In genomic region chrX:41334866-41335589, GRCh38 we compare ENCODE assay signal across 8 cellular contexts. TPM values are rescaled to one million over a fixed set of nuclear protein-coding genes. Genes with fewer than 3 reads are reported as not detected.
DNase-seq lines count a peak whose midpoint lies in the region; ATAC-seq and TF ChIP-seq lines count a peak whose summit lies in the region.

No MANE protein-coding gene starts in this region.

- H3K36me3 Mint-ChIP-seq in activated naive CD8-positive, alpha-beta T cell treated with anti-CD3 and anti-CD28 coated beads for 36 hours = peaks cover 52% of the 10 kb centered on the region

- H3K4me1 Mint-ChIP-seq in activated naive CD8-positive, alpha-beta T cell treated with anti-CD3 and anti-CD28 coated beads for 36 hours = peaks cover 29% of the 10 kb centered on the region

- no peaks in the 10 kb centered on the region for H3K9me3 ChIP-seq in SJCRH30 (replicated peaks)
- H3K9me3 ChIP-seq in heart right ventricle = no peaks in the 10 kb centered on the region
- no peaks in the 10 kb centered on the region for H3K9me3 ChIP-seq in psoas muscle
- no peaks in the 10 kb centered on the region for H3K9me3 ChIP-seq in aorta (ENCODE audit: control insufficient read depth, low read length)

- peak overlapping the region; percentile 94 for H3K4me3 Mint-ChIP-seq in activated naive CD8-positive, alpha-beta T cell treated with anti-CD3 and anti-CD28 coated beads for 36 hours

- DNase-seq in G401 (ENCODE audit: low spot score) = peak; percentile 31
- peak; percentile 19 to 46 for DNase-seq in SJCRH30
- peak; percentile 62 for DNase-seq in activated naive CD8-positive, alpha-beta T cell treated with anti-CD3 and anti-CD28 coated beads for 36 hours
- peak; percentile 59 to 64 for DNase-seq in heart right ventricle
- peak; percentile 68 to 85 for DNase-seq in psoas muscle
- peak in 1 of 2 donors; percentile 86 for DNase-seq in aorta
- no peak for DNase-seq in inferior parietal cortex (ENCODE audit: extremely low spot score)

- H3K36me3 ChIP-seq in SJCRH30 (peaks cover 14% of the 10 kb centered on the region; the same call in 1 of the 2 replicates), heart right ventricle (peaks cover 0 to 29% (median 0%) of the 10 kb centered on the region in 9 donors), psoas muscle (ENCODE audit: insufficient read depth in 1 of 2, low read depth in 1 of 2) (peaks cover 0 to 28% of the 10 kb centered on the region in 2 donors), aorta (ENCODE audit: control insufficient read depth in 1 of 2, insufficient read depth in 2 of 2, low read length in 1 of 2) (no peaks in the 10 kb centered on the region)

- H3K9me3 Mint-ChIP-seq in activated naive CD8-positive, alpha-beta T cell treated with anti-CD3 and anti-CD28 coated beads for 36 hours = no peaks in the 10 kb centered on the region

- H3K4me3 ChIP-seq in SJCRH30 (peak overlapping the region; percentile 95), heart right ventricle (peak overlapping the region; percentile 77 to 100 (median 94)), psoas muscle (peak overlapping the region; percentile 99), aorta (ENCODE audit: low read length in 2 of 2) (peak overlapping the region; percentile 86 to 90)

- peak overlapping the region; percentile 100 for H3K27ac Mint-ChIP-seq in activated naive CD8-positive, alpha-beta T cell treated with anti-CD3 and anti-CD28 coated beads for 36 hours

- H3K27me3 ChIP-seq in SJCRH30 (no peaks in the 10 kb centered on the region), heart right ventricle (no peaks in the 10 kb centered on the region), psoas muscle (ENCODE audit: insufficient read depth in 3 of 3, low read length in 2 of 3) (no peaks in the 10 kb centered on the region), aorta (ENCODE audit: control insufficient read depth in 1 of 2, insufficient read depth in 2 of 2, low read length in 1 of 2) (no peaks in the 10 kb centered on the region)

- peak; percentile 2 for ATAC-seq in HG02610 (IDR thresholded peaks at IDR 0.05; ENCODE audit: unreplicated experiment)
- ATAC-seq in heart right ventricle = peak; percentile 27 to 69 (median 53)
- peak; percentile 32 to 48 (median 36) for ATAC-seq in psoas muscle
- peak; percentile 77 for ATAC-seq in aorta (ENCODE audit: low FRiP score)

- intact Hi-C loops in heart right ventricle (cut with DNase I) = loop anchor here in 6 of 10 donors (2.0 to 10.0 kb wide), 6 partner anchors 60 to 250 kb away; partner anchors contain the start of genes NYX (in 2 of the 6) and USP9X (in 2 of the 6)
- intact Hi-C loops in psoas muscle (cut with DNase I) = loop anchor here (5.0 to 10.0 kb wide), 2 partner anchors 107 to 110 kb away; partner anchors contain the start of gene NYX (in 1 of the 2)
- intact Hi-C loops in aorta (cut with DNase I) = loop anchor here in 1 of 2 donors (5.0 kb wide), 1 partner anchor 248 kb away; the partner anchor contains the start of gene USP9X

- peak overlapping the region; percentile 98 for H3K27ac ChIP-seq in SJCRH30
- H3K27ac ChIP-seq in heart right ventricle = peak overlapping the region; percentile 98 to 100 (median 100)
- H3K27ac ChIP-seq in psoas muscle = peak overlapping the region; percentile 100
- H3K27ac ChIP-seq in aorta (ENCODE audit: low read depth in 1 of 2, low read length in 2 of 2) = peak overlapping the region; percentile 89 to 97

- in situ Hi-C loops in G401 (cut with HindIII; ENCODE audit: low sequenced_read_pairs) = no loop called here

- 0% methylated on average over 25 to 33 of the region's 35 CpGs for WGBS in heart right ventricle, 2 donors
- WGBS in psoas muscle, 3 donors = 0 to 2% (median 0%) methylated on average over 19 to 34 of the region's 35 CpGs
- 0% methylated on average over 28 to 35 of the region's 35 CpGs for WGBS in aorta, 2 donors

- peaks cover 4% of the 10 kb centered on the region for H3K27me3 Mint-ChIP-seq in activated naive CD8-positive, alpha-beta T cell treated with anti-CD3 and anti-CD28 coated beads for 36 hours

- TF ChIP-seq CTCF in heart right ventricle (IDR thresholded peaks at IDR 0.05) (no peak), psoas muscle (IDR thresholded peaks at IDR 0.05) (no peak)

- H3K4me1 ChIP-seq in SJCRH30 = no peaks in the 10 kb centered on the region
- H3K4me1 ChIP-seq in heart right ventricle = peaks cover 0 to 70% (median 36%) of the 10 kb centered on the region in 9 donors
- H3K4me1 ChIP-seq in psoas muscle = peaks cover 36% of the 10 kb centered on the region
- H3K4me1 ChIP-seq in aorta (ENCODE audit: control insufficient read depth in 1 of 2, insufficient read depth in 2 of 2, low read length in 2 of 2) = peaks cover 0 to 4% of the 10 kb centered on the region in 2 donors

RNA-seq across cellular contexts. Expression of gene DDX3X, which starts 1.1 kb away (rescaled TPM):
- total RNA-seq in G401 (2014; rRNA removed; shearing (Covaris generic)) = 98.1 and 156 TPM in 2 replicates
- total RNA-seq in SJCRH30 (2014; rRNA removed; shearing (Covaris generic)) = 201 and 220 TPM in 2 replicates
- total RNA-seq in activated naive CD8-positive, alpha-beta T cell treated with anti-CD3 and anti-CD28 coated beads for 36 hours = 100 to 1,000 TPM; 275 to 291 TPM
- total RNA-seq in heart right ventricle (100 to 1,000 TPM; 143 to 247 (median 162) TPM), psoas muscle (100 to 1,000 TPM; 153 to 408 (median 295) TPM), aorta (100 to 1,000 TPM; 361 to 465 TPM)
- polyA plus RNA-seq in heart right ventricle (10 to 100 TPM; 36.8 to 44.0 TPM), psoas muscle (100 to 1,000 TPM in 2 of 3 donors, 10 to 100 TPM in 1; 83.1 to 256 (median 102) TPM), aorta (100 to 1,000 TPM in 1 of 2 donors, 10 to 100 TPM in 1; 65.0 to 133 TPM)

Comparison
In these comparisons a context has a peak if more than half of its experiments do, and no peak if none do; other contexts are left out.
1. ATAC-seq: peak in every context shown above with its lines; median percentile 77 in aorta; 53 in heart right ventricle; 36 in psoas muscle; 2 in HG02610.